Comparison of ENCODE assay signal across 11 cellular contexts in genomic region chr6:36980876-36981619, GRCh38. TPM values are rescaled to one million over a fixed set of nuclear protein-coding genes. Genes with fewer than 3 reads are reported as not detected.
DNase-seq lines count a peak whose midpoint lies in the region; ATAC-seq and TF ChIP-seq lines count a peak whose summit lies in the region.
"Had no signal": no experiment of that assay in that cellular context is flagged by ENCODE, and none has a peak within 500 bp of the region (broad histone marks: within the 10 kb centered on the region; RNA-seq: fewer than 3 reads in every experiment).

No MANE protein-coding gene starts in this region.

- in situ Hi-C loops in ACHN (cut with HindIII; ENCODE audit: low pct_ligation_motif_present, low pct_unique_long_range_greater_than_20kb, low sequenced_read_pairs), result no loop called here

- H3K9me3 ChIP-seq in BLaER1 treated with 17β-estradiol and CSF1 and Interleukin-3, amounts not matched to agents 10 nM and 100 nM (replicated peaks in 1 of 11), result no peaks in the 10 kb centered on the region
- no peaks in the 10 kb centered on the region for H3K9me3 ChIP-seq in WERI-Rb-1 (ENCODE audit: severe bottlenecking)
- no peaks in the 10 kb centered on the region for H3K9me3 ChIP-seq in naive thymus-derived CD4-positive, alpha-beta T cell (ENCODE audit: control insufficient read depth in 2 of 3, low read length in 3 of 3)
- H3K9me3 ChIP-seq: SJCRH30 had no signal

- no peak for ATAC-seq in naive thymus-derived CD4-positive, alpha-beta T cell
- ATAC-seq in HG02678 (IDR thresholded peaks at IDR 0.05; ENCODE audit: unreplicated experiment), result no peak

- peak overlapping the region in 9 of 11 experiments; percentile 5 to 32 (median 21); a peak in 11 of 22 replicates for H3K4me2 ChIP-seq in BLaER1 treated with 17β-estradiol and CSF1 and Interleukin-3, amounts not matched to agents 10 nM and 100 nM

- peak overlapping the region; percentile 8 to 90 (median 50) for H3K27ac Mint-ChIP-seq in naive thymus-derived CD4-positive, alpha-beta T cell

- intact Hi-C loops in naive thymus-derived CD4-positive, alpha-beta T cell (cut with micrococcal nuclease), result loop anchor here in 1 of 2 donors (10.0 kb wide), 1 partner anchor 714 kb away; the partner anchor contains the start of gene MDGA1

- H3K27me3 Mint-ChIP-seq in naive thymus-derived CD4-positive, alpha-beta T cell, result no peaks in the 10 kb centered on the region

- TF ChIP-seq CTCF in GM12865 (IDR thresholded peaks at IDR 0.05; ENCODE audit: insufficient read depth, low read depth, low read length, missing control alignments), result peak; percentile 1
- TF ChIP-seq CTCF in WERI-Rb-1 (IDR thresholded peaks at IDR 0.05; ENCODE audit: low read depth, low read length), result peak; percentile 31; the same call in 1 of the 2 replicates

- CTCF ChIA-PET in naive thymus-derived CD4-positive, alpha-beta T cell (lab: Charles Lee), result interaction anchor here (0.6 to 1.4 kb wide), 4 partner anchors 37 to 217 kb away, joined by 3 to 6 read pairs (median 4); partner anchors contain the start of gene C6orf89

- no peak overlapping the region for H3K27ac ChIP-seq in BLaER1 treated with 17β-estradiol and CSF1 and Interleukin-3, amounts not matched to agents 10 nM and 100 nM
- no peak overlapping the region for H3K27ac ChIP-seq in WERI-Rb-1
- no peak overlapping the region for H3K27ac ChIP-seq in naive thymus-derived CD4-positive, alpha-beta T cell (ENCODE audit: low read depth, low read length)
- H3K27ac ChIP-seq: SJCRH30 had no signal

- H3K36me3 Mint-ChIP-seq in naive thymus-derived CD4-positive, alpha-beta T cell, result peaks cover 0 to 27% (median 16%) of the 10 kb centered on the region in 5 donors

- DNase-seq in GM12865 (ENCODE audit: low read depth) (no peak), WERI-Rb-1 (no peak), occipital lobe (lab: John Stamatoyannopoulos, UW) (no peak), ACHN (no peak), activated gamma-delta T cell (lab: John Stamatoyannopoulos, UW) (no peak)
- no peak for DNase-seq in naive thymus-derived CD4-positive, alpha-beta T cell
- DNase-seq: GDM1, NCI-H1436, SJCRH30 had no signal

- peaks cover 0 to 33% (median 27%) of the 10 kb centered on the region in 7 donors for H3K4me1 Mint-ChIP-seq in naive thymus-derived CD4-positive, alpha-beta T cell

- peaks cover 48 to 78% (median 60%) of the 10 kb centered on the region in 10 experiments for H3K4me1 ChIP-seq in BLaER1 treated with 17β-estradiol and CSF1 and Interleukin-3, amounts not matched to agents 10 nM and 100 nM
- peaks cover 18 to 24% of the 10 kb centered on the region in 2 donors for H3K4me1 ChIP-seq in naive thymus-derived CD4-positive, alpha-beta T cell (ENCODE audit: control insufficient read depth in 2 of 2, insufficient read depth in 2 of 2, low read length in 2 of 2)
- H3K4me1 ChIP-seq: SJCRH30 had no signal

- POLR2A ChIA-PET in naive thymus-derived CD4-positive, alpha-beta T cell (lab: Charles Lee), result interaction anchor here (1.8 kb wide), 1 partner anchor 96 kb away, joined by 5 read pairs; the partner anchor contains the start of gene C6orf89

- H3K9me3 Mint-ChIP-seq in naive thymus-derived CD4-positive, alpha-beta T cell, result no peaks in the 10 kb centered on the region

- no peaks in the 10 kb centered on the region for H3K27me3 ChIP-seq in BLaER1 treated with 17β-estradiol and CSF1 and Interleukin-3, amounts not matched to agents 10 nM and 100 nM
- no peaks in the 10 kb centered on the region for H3K27me3 ChIP-seq in WERI-Rb-1 (ENCODE audit: insufficient read depth, low read depth, severe bottlenecking)
- H3K27me3 ChIP-seq in naive thymus-derived CD4-positive, alpha-beta T cell (ENCODE audit: control insufficient read depth in 2 of 2, insufficient read depth in 2 of 2, low read length in 2 of 2), result no peaks in the 10 kb centered on the region
- H3K27me3 ChIP-seq: SJCRH30 had no signal

- H3K9ac ChIP-seq in BLaER1 treated with 17β-estradiol and CSF1 and Interleukin-3, amounts not matched to agents 10 nM and 100 nM, result peak overlapping the region in 8 of 11 experiments; percentile 11 to 44 (median 37); a peak in 10 of 22 replicates

- no peak overlapping the region for H3K4me3 ChIP-seq in BLaER1 treated with 17β-estradiol and CSF1 and Interleukin-3, amounts not matched to agents 10 nM and 100 nM
- H3K4me3 ChIP-seq in GM12865 (ENCODE audit: low read depth, low read length), result no peak overlapping the region
- no peak overlapping the region for H3K4me3 ChIP-seq in WERI-Rb-1 (ENCODE audit: low read depth, low read length)
- H3K4me3 ChIP-seq in naive thymus-derived CD4-positive, alpha-beta T cell (ENCODE audit: low read length), result no peak overlapping the region
- H3K4me3 ChIP-seq: SJCRH30 had no signal

- peak overlapping the region in 1 of 10 donors; percentile 42 for H3K4me3 Mint-ChIP-seq in naive thymus-derived CD4-positive, alpha-beta T cell

- H4K20me1 ChIP-seq in BLaER1 treated with 17β-estradiol and CSF1 and Interleukin-3, amounts not matched to agents 10 nM and 100 nM, result peaks cover 87 to 93% (median 90%) of the 10 kb centered on the region in 11 experiments

- peaks cover 48 to 77% (median 68%) of the 10 kb centered on the region in 11 experiments for H3K36me3 ChIP-seq in BLaER1 treated with 17β-estradiol and CSF1 and Interleukin-3, amounts not matched to agents 10 nM and 100 nM
- H3K36me3 ChIP-seq in WERI-Rb-1, result peaks cover 68% of the 10 kb centered on the region
- H3K36me3 ChIP-seq in naive thymus-derived CD4-positive, alpha-beta T cell (ENCODE audit: control insufficient read depth in 2 of 3, insufficient read depth in 3 of 3, low read length in 3 of 3), result peaks cover 7 to 47% (median 15%) of the 10 kb centered on the region in 3 experiments

RNA-seq across cellular contexts. Expression of gene MTCH1, which starts 4.9 kb away (rescaled TPM):
- total RNA-seq in naive thymus-derived CD4-positive, alpha-beta T cell, result 100 to 1,000 TPM; 123 to 198 (median 130) TPM
- polyA plus RNA-seq in naive thymus-derived CD4-positive, alpha-beta T cell, result 10 to 100 TPM; 75.2 to 85.7 TPM
- total RNA-seq in occipital lobe, result 133 TPM

RNA-seq across cellular contexts. Expression of gene FGD2, which starts 24.4 kb away (rescaled TPM):
- total RNA-seq in naive thymus-derived CD4-positive, alpha-beta T cell, result 10 to 100 TPM in 1 of 5 experiments, 1 to 10 TPM in 4; 1.4 to 71.9 (median 3.5) TPM
- under 1 TPM; 0.25 to 0.38 TPM for polyA plus RNA-seq in naive thymus-derived CD4-positive, alpha-beta T cell
- 2.0 TPM for total RNA-seq in occipital lobe
- total RNA-seq: SJCRH30 had no signal

RNA-seq across cellular contexts. Expression of gene PI16, which starts 26.5 kb away (rescaled TPM):
- 1 to 10 TPM; 1.2 to 7.5 (median 1.6) TPM for total RNA-seq in naive thymus-derived CD4-positive, alpha-beta T cell
- 10 to 100 TPM in 1 of 2 donors, 1 to 10 TPM in 1; 2.4 to 10.6 TPM for polyA plus RNA-seq in naive thymus-derived CD4-positive, alpha-beta T cell
- total RNA-seq in occipital lobe, result 0.78 TPM
- total RNA-seq: SJCRH30 had no signal
